ENCODE assay signal across 1 cellular context in the genomic region with DNA sequence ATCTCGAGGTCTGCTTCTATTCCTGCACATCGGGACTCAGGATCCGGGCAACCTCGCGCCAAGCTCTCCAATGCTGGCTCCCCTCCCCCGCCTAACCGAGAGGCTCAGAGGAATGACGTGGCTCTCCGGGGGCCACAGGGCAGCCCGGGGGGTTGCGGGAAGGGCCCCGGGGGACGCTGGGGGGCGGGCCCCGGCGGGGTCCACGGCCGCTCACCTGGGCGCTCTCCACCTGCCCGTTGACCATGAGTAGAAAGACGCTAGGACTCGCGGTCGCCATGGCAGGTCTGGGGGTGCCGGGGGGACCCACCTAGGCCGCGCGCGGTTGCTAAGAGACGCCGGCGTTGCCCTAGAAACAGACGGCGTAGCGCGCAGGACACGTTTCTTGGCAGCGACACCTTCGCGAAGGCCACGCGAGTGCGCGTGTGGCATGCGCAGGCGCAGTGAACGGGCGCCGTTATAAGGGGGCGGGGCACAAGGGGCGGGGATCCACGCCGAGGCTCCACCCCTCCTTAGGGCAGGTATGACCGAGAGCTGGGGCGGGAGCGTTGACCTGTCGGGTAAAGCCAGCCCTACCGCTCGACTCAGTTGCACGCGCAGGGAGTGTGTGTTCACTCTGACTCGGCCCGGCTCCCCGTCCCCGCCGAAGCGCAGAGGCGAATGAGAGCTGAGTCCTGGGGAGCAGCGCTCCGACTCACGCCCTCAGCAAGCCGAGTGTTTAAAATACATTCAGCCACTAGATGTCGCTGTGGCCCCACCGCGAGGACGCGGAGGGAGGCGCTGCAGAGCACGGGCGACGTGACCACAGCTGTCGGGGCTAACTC.
TF ChIP-seq lines count a peak whose summit lies in the region.

A gene with protein sequence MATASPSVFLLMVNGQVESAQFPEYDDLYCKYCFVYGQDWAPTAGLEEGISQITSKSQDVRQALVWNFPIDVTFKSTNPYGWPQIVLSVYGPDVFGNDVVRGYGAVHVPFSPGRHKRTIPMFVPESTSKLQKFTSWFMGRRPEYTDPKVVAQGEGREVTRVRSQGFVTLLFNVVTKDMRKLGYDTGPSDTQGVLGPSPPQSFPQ (minus strand): TSS at position 431 of the 821 bp plus-strand sequence. CDS start 154 bp downstream, at position 277.

TF ChIP-seq in GM12878, 131 proteins besides CTCF, POLR2A, EP300 and RAD21 (continued from another document and continues in another):
- TF ChIP-seq, protein P1, sequence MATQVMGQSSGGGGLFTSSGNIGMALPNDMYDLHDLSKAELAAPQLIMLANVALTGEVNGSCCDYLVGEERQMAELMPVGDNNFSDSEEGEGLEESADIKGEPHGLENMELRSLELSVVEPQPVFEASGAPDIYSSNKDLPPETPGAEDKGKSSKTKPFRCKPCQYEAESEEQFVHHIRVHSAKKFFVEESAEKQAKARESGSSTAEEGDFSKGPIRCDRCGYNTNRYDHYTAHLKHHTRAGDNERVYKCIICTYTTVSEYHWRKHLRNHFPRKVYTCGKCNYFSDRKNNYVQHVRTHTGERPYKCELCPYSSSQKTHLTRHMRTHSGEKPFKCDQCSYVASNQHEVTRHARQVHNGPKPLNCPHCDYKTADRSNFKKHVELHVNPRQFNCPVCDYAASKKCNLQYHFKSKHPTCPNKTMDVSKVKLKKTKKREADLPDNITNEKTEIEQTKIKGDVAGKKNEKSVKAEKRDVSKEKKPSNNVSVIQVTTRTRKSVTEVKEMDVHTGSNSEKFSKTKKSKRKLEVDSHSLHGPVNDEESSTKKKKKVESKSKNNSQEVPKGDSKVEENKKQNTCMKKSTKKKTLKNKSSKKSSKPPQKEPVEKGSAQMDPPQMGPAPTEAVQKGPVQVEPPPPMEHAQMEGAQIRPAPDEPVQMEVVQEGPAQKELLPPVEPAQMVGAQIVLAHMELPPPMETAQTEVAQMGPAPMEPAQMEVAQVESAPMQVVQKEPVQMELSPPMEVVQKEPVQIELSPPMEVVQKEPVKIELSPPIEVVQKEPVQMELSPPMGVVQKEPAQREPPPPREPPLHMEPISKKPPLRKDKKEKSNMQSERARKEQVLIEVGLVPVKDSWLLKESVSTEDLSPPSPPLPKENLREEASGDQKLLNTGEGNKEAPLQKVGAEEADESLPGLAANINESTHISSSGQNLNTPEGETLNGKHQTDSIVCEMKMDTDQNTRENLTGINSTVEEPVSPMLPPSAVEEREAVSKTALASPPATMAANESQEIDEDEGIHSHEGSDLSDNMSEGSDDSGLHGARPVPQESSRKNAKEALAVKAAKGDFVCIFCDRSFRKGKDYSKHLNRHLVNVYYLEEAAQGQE (IDR thresholded peaks at IDR 0.05; ENCODE audit: low read depth, low read length), result no peak
- TF ChIP-seq IRF4 (IDR thresholded peaks at IDR 0.05; ENCODE audit: low read depth, low read length) (0 out of 2 replicates have a peak, but pooled peaks have one; percentile 28), NBN (IDR thresholded peaks at IDR 0.05) (peak; percentile 70), JUND (IDR thresholded peaks at IDR 0.05; ENCODE audit: low read depth, low read length) (no peak), NRF1 (conservative IDR thresholded peaks at IDR 0.05; ENCODE audit: low read depth, low read length) (peak; percentile 85), PML (IDR thresholded peaks at IDR 0.05; ENCODE audit: low read length) (no peak), ZNF622 (IDR thresholded peaks at IDR 0.05) (no peak), RCOR1 (conservative IDR thresholded peaks at IDR 0.05; ENCODE audit: low read depth, low read length) (no peak), CBFB (IDR thresholded peaks at IDR 0.05; ENCODE audit: low read depth) (no peak; the same call in 1 of the 2 replicates), CHD4 (IDR thresholded peaks at IDR 0.05) (no peak), ZNF384 (IDR thresholded peaks at IDR 0.05; ENCODE audit: borderline replicate concordance, low read depth, low read length) (no peak), SMAD1 (IDR thresholded peaks at IDR 0.05; ENCODE audit: low read depth, partially characterized antibody) (no peak), CHD1 (IDR thresholded peaks at IDR 0.05; ENCODE audit: low read depth, low read length) (no peak), MYB (IDR thresholded peaks at IDR 0.05; ENCODE audit: borderline replicate concordance, low read depth, low read length) (0 out of 2 replicates have a peak, but pooled peaks have one; percentile 4), SREBF1 (IDR thresholded peaks at IDR 0.05; ENCODE audit: low read length) (no peak), ASH2L (IDR thresholded peaks at IDR 0.05; ENCODE audit: borderline replicate concordance, low read depth) (no peak), TBL1XR1 (IDR thresholded peaks at IDR 0.05; ENCODE audit: low read depth, low read length) (no peak)
- TF ChIP-seq, protein P2, sequence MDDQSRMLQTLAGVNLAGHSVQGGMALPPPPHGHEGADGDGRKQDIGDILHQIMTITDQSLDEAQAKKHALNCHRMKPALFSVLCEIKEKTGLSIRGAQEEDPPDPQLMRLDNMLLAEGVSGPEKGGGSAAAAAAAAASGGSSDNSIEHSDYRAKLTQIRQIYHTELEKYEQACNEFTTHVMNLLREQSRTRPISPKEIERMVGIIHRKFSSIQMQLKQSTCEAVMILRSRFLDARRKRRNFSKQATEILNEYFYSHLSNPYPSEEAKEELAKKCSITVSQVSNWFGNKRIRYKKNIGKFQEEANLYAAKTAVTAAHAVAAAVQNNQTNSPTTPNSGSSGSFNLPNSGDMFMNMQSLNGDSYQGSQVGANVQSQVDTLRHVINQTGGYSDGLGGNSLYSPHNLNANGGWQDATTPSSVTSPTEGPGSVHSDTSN (IDR thresholded peaks at IDR 0.05; ENCODE audit: insufficient replicate concordance, low read depth, low read length), result no peak
- TF ChIP-seq, protein P3, sequence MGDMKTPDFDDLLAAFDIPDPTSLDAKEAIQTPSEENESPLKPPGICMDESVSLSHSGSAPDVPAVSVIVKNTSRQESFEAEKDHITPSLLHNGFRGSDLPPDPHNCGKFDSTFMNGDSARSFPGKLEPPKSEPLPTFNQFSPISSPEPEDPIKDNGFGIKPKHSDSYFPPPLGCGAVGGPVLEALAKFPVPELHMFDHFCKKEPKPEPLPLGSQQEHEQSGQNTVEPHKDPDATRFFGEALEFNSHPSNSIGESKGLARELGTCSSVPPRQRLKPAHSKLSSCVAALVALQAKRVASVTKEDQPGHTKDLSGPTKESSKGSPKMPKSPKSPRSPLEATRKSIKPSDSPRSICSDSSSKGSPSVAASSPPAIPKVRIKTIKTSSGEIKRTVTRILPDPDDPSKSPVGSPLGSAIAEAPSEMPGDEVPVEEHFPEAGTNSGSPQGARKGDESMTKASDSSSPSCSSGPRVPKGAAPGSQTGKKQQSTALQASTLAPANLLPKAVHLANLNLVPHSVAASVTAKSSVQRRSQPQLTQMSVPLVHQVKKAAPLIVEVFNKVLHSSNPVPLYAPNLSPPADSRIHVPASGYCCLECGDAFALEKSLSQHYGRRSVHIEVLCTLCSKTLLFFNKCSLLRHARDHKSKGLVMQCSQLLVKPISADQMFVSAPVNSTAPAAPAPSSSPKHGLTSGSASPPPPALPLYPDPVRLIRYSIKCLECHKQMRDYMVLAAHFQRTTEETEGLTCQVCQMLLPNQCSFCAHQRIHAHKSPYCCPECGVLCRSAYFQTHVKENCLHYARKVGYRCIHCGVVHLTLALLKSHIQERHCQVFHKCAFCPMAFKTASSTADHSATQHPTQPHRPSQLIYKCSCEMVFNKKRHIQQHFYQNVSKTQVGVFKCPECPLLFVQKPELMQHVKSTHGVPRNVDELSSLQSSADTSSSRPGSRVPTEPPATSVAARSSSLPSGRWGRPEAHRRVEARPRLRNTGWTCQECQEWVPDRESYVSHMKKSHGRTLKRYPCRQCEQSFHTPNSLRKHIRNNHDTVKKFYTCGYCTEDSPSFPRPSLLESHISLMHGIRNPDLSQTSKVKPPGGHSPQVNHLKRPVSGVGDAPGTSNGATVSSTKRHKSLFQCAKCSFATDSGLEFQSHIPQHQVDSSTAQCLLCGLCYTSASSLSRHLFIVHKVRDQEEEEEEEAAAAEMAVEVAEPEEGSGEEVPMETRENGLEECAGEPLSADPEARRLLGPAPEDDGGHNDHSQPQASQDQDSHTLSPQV (IDR thresholded peaks at IDR 0.05), result no peak
- TF ChIP-seq, protein P4, sequence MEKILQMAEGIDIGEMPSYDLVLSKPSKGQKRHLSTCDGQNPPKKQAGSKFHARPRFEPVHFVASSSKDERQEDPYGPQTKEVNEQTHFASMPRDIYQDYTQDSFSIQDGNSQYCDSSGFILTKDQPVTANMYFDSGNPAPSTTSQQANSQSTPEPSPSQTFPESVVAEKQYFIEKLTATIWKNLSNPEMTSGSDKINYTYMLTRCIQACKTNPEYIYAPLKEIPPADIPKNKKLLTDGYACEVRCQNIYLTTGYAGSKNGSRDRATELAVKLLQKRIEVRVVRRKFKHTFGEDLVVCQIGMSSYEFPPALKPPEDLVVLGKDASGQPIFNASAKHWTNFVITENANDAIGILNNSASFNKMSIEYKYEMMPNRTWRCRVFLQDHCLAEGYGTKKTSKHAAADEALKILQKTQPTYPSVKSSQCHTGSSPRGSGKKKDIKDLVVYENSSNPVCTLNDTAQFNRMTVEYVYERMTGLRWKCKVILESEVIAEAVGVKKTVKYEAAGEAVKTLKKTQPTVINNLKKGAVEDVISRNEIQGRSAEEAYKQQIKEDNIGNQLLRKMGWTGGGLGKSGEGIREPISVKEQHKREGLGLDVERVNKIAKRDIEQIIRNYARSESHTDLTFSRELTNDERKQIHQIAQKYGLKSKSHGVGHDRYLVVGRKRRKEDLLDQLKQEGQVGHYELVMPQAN (conservative IDR thresholded peaks at IDR 0.05), result peak; percentile 34; the same call in 1 of the 2 replicates
- TF ChIP-seq, protein P5, sequence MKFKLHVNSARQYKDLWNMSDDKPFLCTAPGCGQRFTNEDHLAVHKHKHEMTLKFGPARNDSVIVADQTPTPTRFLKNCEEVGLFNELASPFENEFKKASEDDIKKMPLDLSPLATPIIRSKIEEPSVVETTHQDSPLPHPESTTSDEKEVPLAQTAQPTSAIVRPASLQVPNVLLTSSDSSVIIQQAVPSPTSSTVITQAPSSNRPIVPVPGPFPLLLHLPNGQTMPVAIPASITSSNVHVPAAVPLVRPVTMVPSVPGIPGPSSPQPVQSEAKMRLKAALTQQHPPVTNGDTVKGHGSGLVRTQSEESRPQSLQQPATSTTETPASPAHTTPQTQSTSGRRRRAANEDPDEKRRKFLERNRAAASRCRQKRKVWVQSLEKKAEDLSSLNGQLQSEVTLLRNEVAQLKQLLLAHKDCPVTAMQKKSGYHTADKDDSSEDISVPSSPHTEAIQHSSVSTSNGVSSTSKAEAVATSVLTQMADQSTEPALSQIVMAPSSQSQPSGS (IDR thresholded peaks at IDR 0.05; ENCODE audit: low read length), result no peak
- TF ChIP-seq, protein P6, sequence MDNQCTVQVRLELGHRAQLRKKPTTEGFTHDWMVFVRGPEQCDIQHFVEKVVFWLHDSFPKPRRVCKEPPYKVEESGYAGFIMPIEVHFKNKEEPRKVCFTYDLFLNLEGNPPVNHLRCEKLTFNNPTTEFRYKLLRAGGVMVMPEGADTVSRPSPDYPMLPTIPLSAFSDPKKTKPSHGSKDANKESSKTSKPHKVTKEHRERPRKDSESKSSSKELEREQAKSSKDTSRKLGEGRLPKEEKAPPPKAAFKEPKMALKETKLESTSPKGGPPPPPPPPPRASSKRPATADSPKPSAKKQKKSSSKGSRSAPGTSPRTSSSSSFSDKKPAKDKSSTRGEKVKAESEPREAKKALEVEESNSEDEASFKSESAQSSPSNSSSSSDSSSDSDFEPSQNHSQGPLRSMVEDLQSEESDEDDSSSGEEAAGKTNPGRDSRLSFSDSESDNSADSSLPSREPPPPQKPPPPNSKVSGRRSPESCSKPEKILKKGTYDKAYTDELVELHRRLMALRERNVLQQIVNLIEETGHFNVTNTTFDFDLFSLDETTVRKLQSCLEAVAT (IDR thresholded peaks at IDR 0.05), result no peak
- TF ChIP-seq, protein P7, sequence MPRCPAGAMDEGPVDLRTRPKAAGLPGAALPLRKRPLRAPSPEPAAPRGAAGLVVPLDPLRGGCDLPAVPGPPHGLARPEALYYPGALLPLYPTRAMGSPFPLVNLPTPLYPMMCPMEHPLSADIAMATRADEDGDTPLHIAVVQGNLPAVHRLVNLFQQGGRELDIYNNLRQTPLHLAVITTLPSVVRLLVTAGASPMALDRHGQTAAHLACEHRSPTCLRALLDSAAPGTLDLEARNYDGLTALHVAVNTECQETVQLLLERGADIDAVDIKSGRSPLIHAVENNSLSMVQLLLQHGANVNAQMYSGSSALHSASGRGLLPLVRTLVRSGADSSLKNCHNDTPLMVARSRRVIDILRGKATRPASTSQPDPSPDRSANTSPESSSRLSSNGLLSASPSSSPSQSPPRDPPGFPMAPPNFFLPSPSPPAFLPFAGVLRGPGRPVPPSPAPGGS (IDR thresholded peaks at IDR 0.05; ENCODE audit: borderline replicate concordance, insufficient read depth, low read depth, low read length, poor library complexity, severe bottlenecking), result no peak
- TF ChIP-seq, protein P8, sequence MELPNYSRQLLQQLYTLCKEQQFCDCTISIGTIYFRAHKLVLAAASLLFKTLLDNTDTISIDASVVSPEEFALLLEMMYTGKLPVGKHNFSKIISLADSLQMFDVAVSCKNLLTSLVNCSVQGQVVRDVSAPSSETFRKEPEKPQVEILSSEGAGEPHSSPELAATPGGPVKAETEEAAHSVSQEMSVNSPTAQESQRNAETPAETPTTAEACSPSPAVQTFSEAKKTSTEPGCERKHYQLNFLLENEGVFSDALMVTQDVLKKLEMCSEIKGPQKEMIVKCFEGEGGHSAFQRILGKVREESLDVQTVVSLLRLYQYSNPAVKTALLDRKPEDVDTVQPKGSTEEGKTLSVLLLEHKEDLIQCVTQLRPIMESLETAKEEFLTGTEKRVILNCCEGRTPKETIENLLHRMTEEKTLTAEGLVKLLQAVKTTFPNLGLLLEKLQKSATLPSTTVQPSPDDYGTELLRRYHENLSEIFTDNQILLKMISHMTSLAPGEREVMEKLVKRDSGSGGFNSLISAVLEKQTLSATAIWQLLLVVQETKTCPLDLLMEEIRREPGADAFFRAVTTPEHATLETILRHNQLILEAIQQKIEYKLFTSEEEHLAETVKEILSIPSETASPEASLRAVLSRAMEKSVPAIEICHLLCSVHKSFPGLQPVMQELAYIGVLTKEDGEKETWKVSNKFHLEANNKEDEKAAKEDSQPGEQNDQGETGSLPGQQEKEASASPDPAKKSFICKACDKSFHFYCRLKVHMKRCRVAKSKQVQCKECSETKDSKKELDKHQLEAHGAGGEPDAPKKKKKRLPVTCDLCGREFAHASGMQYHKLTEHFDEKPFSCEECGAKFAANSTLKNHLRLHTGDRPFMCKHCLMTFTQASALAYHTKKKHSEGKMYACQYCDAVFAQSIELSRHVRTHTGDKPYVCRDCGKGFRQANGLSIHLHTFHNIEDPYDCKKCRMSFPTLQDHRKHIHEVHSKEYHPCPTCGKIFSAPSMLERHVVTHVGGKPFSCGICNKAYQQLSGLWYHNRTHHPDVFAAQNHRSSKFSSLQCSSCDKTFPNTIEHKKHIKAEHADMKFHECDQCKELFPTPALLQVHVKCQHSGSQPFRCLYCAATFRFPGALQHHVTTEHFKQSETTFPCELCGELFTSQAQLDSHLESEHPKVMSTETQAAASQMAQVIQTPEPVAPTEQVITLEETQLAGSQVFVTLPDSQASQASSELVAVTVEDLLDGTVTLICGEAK (IDR thresholded peaks at IDR 0.05; ENCODE audit: borderline replicate concordance), result peak; percentile 36; the same call in 1 of the 2 replicates
- TF ChIP-seq, protein P9, sequence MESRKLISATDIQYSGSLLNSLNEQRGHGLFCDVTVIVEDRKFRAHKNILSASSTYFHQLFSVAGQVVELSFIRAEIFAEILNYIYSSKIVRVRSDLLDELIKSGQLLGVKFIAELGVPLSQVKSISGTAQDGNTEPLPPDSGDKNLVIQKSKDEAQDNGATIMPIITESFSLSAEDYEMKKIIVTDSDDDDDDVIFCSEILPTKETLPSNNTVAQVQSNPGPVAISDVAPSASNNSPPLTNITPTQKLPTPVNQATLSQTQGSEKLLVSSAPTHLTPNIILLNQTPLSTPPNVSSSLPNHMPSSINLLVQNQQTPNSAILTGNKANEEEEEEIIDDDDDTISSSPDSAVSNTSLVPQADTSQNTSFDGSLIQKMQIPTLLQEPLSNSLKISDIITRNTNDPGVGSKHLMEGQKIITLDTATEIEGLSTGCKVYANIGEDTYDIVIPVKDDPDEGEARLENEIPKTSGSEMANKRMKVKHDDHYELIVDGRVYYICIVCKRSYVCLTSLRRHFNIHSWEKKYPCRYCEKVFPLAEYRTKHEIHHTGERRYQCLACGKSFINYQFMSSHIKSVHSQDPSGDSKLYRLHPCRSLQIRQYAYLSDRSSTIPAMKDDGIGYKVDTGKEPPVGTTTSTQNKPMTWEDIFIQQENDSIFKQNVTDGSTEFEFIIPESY (IDR thresholded peaks at IDR 0.05), result no peak
